15 cellular contexts compared by ENCODE assay signal in the genomic region with DNA sequence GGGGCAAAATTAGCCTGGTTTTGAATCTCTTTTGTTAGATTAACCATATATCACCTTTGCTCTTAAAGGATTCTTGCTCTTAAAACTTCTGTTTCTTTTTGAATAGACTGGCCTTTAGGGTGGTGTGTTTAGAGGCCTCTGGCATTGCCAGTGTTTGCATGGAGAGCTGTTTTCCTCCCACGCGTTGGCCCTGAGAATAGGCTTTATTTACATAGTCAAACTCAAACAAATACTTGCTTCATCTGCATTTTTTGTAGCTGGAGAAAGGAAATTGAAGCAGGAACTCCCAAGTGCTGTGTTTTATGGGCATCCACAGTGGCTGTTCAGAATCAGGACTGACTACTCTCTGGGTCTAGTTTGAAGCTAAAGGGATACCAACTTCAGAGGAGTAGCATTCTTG. TPM values are rescaled to one million over a fixed set of nuclear protein-coding genes. Genes with fewer than 3 reads are reported as not detected.
DNase-seq lines count a peak whose midpoint lies in the region; ATAC-seq and TF ChIP-seq lines count a peak whose summit lies in the region.
"Had no signal": no experiment of that assay in that cellular context is flagged by ENCODE, and none has a peak within 500 bp of the region (broad histone marks: within the 10 kb centered on the region; RNA-seq: fewer than 3 reads in every experiment).

No MANE protein-coding gene starts in this region.

- H3K27me3 ChIP-seq in mesendoderm (ENCODE audit: insufficient read depth, low read length, poor library complexity) = no peaks in the 10 kb centered on the region

- peaks cover 33% of the 10 kb centered on the region for H3K27me3 Mint-ChIP-seq in activated naive CD8-positive, alpha-beta T cell treated with anti-CD3 and anti-CD28 coated beads for 36 hours
- no peaks in the 10 kb centered on the region for H3K27me3 Mint-ChIP-seq in glutamatergic neuron (ENCODE audit: unreplicated experiment)

- no peak overlapping the region for H2AK5ac ChIP-seq in mesendoderm (ENCODE audit: low read length)

- no peaks in the 10 kb centered on the region for H3K36me3 ChIP-seq in mesendoderm (ENCODE audit: control insufficient read depth, insufficient read depth, low read length)

- no peak for TF ChIP-seq CTCF in glutamatergic neuron (IDR thresholded peaks at IDR 0.05; ENCODE audit: partially characterized antibody, unreplicated experiment)

- H3K27ac Mint-ChIP-seq in activated naive CD8-positive, alpha-beta T cell treated with anti-CD3 and anti-CD28 coated beads for 36 hours = no peak overlapping the region
- no peak overlapping the region for H3K27ac Mint-ChIP-seq in glutamatergic neuron (ENCODE audit: unreplicated experiment)
- H3K27ac Mint-ChIP-seq: activated CD4-positive, alpha-beta T cell treated with anti-CD3 and anti-CD28 coated beads for 36 hours; activated naive CD4-positive, alpha-beta T cell treated with anti-CD3 and anti-CD28 coated beads for 36 hours; CD14-positive monocyte; naive thymus-derived CD4-positive, alpha-beta T cell had no signal

- no peak overlapping the region for H2BK120ac ChIP-seq in mesendoderm (ENCODE audit: low read depth, low read length)

- no peak overlapping the region for H3K18ac ChIP-seq in mesendoderm (ENCODE audit: low read length)

- WGBS in mesendoderm (ENCODE audit: extremely low coverage, insufficient coverage, low lambda C conversion rate) = no CpG with 5 or more reads among the region's 2 CpGs

- no peak overlapping the region for H4K8ac ChIP-seq in mesendoderm (ENCODE audit: low read depth, low read length)

- H3K4me1 Mint-ChIP-seq in activated naive CD8-positive, alpha-beta T cell treated with anti-CD3 and anti-CD28 coated beads for 36 hours = no peaks in the 10 kb centered on the region
- no peaks in the 10 kb centered on the region for H3K4me1 Mint-ChIP-seq in glutamatergic neuron (ENCODE audit: low read depth, unreplicated experiment)
- H3K4me1 Mint-ChIP-seq: activated CD4-positive, alpha-beta T cell treated with anti-CD3 and anti-CD28 coated beads for 36 hours; CD14-positive monocyte had no signal

- H3K23ac ChIP-seq in mesendoderm (ENCODE audit: low read length) = no peak overlapping the region

- H2BK15ac ChIP-seq in mesendoderm (replicated peaks; ENCODE audit: low read depth) = no peak overlapping the region

- H3K79me2 ChIP-seq in mesendoderm (ENCODE audit: control insufficient read depth, insufficient read depth, low read length) = peaks cover 8% of the 10 kb centered on the region

- H3K36me3 Mint-ChIP-seq in activated naive CD8-positive, alpha-beta T cell treated with anti-CD3 and anti-CD28 coated beads for 36 hours = no peaks in the 10 kb centered on the region
- no peaks in the 10 kb centered on the region for H3K36me3 Mint-ChIP-seq in glutamatergic neuron (ENCODE audit: unreplicated experiment)
- H3K36me3 Mint-ChIP-seq: CD14-positive monocyte; naive thymus-derived CD4-positive, alpha-beta T cell had no signal

- H3K4me3 ChIP-seq in mesendoderm (ENCODE audit: low read length) = no peak overlapping the region

- no peak for ATAC-seq in GM18868 (IDR thresholded peaks at IDR 0.05; ENCODE audit: unreplicated experiment)
- ATAC-seq in GM18909 (IDR thresholded peaks at IDR 0.05; ENCODE audit: poor library complexity, unreplicated experiment) = no peak
- ATAC-seq: activated CD4-positive, alpha-beta T cell treated with anti-CD3 and anti-CD28 coated beads for 36 hours; naive thymus-derived CD4-positive, alpha-beta T cell had no signal

- H3K4me3 Mint-ChIP-seq in activated naive CD8-positive, alpha-beta T cell treated with anti-CD3 and anti-CD28 coated beads for 36 hours = no peak overlapping the region
- H3K4me3 Mint-ChIP-seq in glutamatergic neuron (ENCODE audit: unreplicated experiment) = no peak overlapping the region
- H3K4me3 Mint-ChIP-seq: activated CD4-positive, alpha-beta T cell treated with anti-CD3 and anti-CD28 coated beads for 36 hours; activated naive CD4-positive, alpha-beta T cell treated with anti-CD3 and anti-CD28 coated beads for 36 hours had no signal

- H3K56ac ChIP-seq in mesendoderm (ENCODE audit: low read length) = peak overlapping the region; percentile 56

- H3K9ac ChIP-seq in mesendoderm (ENCODE audit: low read length) = peak overlapping the region; percentile 21
- H3K9ac ChIP-seq: SK-N-SH had no signal

- no peak overlapping the region for H3K4ac ChIP-seq in mesendoderm (ENCODE audit: low read depth, low read length)

- no peak overlapping the region for H4K5ac ChIP-seq in mesendoderm (ENCODE audit: low read length)

- peak overlapping the region; percentile 81 for H3K27ac ChIP-seq in mesendoderm (ENCODE audit: low read depth, low read length)
- H3K27ac ChIP-seq: dorsolateral prefrontal cortex had no signal

- DNase-seq in DMS153 (lab: John Stamatoyannopoulos, UW) = peak; percentile 60
- DNase-seq in NCI-H2029 treated with DMSO at 0.1 percent for 48 hours (lab: John Stamatoyannopoulos, UW) = peak; percentile 43
- DNase-seq in dermis microvascular lymphatic vessel endothelial cell (ENCODE audit: low read depth in 2 of 2) = peak; percentile 25 to 72
- DNase-seq in mesendoderm = no peak
- DNase-seq in activated naive CD8-positive, alpha-beta T cell treated with anti-CD3 and anti-CD28 coated beads for 36 hours = no peak
- no peak for DNase-seq in glutamatergic neuron
- DNase-seq: activated CD4-positive, alpha-beta T cell treated with anti-CD3 and anti-CD28 coated beads for 36 hours; activated naive CD4-positive, alpha-beta T cell treated with anti-CD3 and anti-CD28 coated beads for 36 hours; dorsolateral prefrontal cortex; naive thymus-derived CD4-positive, alpha-beta T cell; NCI-H2171 treated with DMSO at 0.1 percent for 48 hours; SK-N-SH had no signal

- peaks cover 4% of the 10 kb centered on the region for H3K4me1 ChIP-seq in mesendoderm (ENCODE audit: control insufficient read depth, low read depth, low read length)

- H3K79me1 ChIP-seq in mesendoderm (ENCODE audit: low read length) = no peaks in the 10 kb centered on the region

- peak overlapping the region; percentile 25 for H3K4me2 ChIP-seq in mesendoderm (ENCODE audit: low read length)
- H3K4me2 ChIP-seq: SK-N-SH had no signal

- no peak overlapping the region for H2BK5ac ChIP-seq in mesendoderm (ENCODE audit: low read length)

- no peaks in the 10 kb centered on the region for H3K9me3 Mint-ChIP-seq in activated naive CD8-positive, alpha-beta T cell treated with anti-CD3 and anti-CD28 coated beads for 36 hours
- no peaks in the 10 kb centered on the region for H3K9me3 Mint-ChIP-seq in glutamatergic neuron (ENCODE audit: unreplicated experiment)
- H3K9me3 Mint-ChIP-seq: activated naive CD4-positive, alpha-beta T cell treated with anti-CD3 and anti-CD28 coated beads for 36 hours had no signal

RNA-seq across cellular contexts. Expression of a gene that starts 2.7 kb away (rescaled TPM):
- total RNA-seq in dermis microvascular lymphatic vessel endothelial cell = 5.3 and 10.1 TPM in 2 replicates
- 6.0 TPM for polyA plus RNA-seq in mesendoderm (2013, experiment 1 of 2)
- 5.9 TPM for polyA plus RNA-seq in mesendoderm (2013, experiment 2 of 2)
- total RNA-seq in activated naive CD8-positive, alpha-beta T cell treated with anti-CD3 and anti-CD28 coated beads for 36 hours = not detected
- total RNA-seq in glutamatergic neuron (ENCODE audit: unreplicated experiment) = 3.1 TPM
- total RNA-seq: activated CD4-positive, alpha-beta T cell treated with anti-CD3 and anti-CD28 coated beads for 36 hours; activated naive CD4-positive, alpha-beta T cell treated with anti-CD3 and anti-CD28 coated beads for 36 hours; naive thymus-derived CD4-positive, alpha-beta T cell had no signal
- polyA plus RNA-seq: CD14-positive monocyte; naive thymus-derived CD4-positive, alpha-beta T cell; SK-N-SH had no signal

RNA-seq across cellular contexts. Expression of a gene that starts 23.3 kb away (rescaled TPM):
- total RNA-seq in dermis microvascular lymphatic vessel endothelial cell (2.3 and 3.7 TPM in 2 replicates), glutamatergic neuron (ENCODE audit: unreplicated experiment) (not detected)
- 10.0 TPM for polyA plus RNA-seq in mesendoderm (2013, experiment 1 of 2)
- 9.4 TPM for polyA plus RNA-seq in mesendoderm (2013, experiment 2 of 2)
- total RNA-seq in activated naive CD8-positive, alpha-beta T cell treated with anti-CD3 and anti-CD28 coated beads for 36 hours = not detected
- total RNA-seq: activated CD4-positive, alpha-beta T cell treated with anti-CD3 and anti-CD28 coated beads for 36 hours; activated naive CD4-positive, alpha-beta T cell treated with anti-CD3 and anti-CD28 coated beads for 36 hours; naive thymus-derived CD4-positive, alpha-beta T cell had no signal
- polyA plus RNA-seq: CD14-positive monocyte, SK-N-SH had no signal

Comparison
In these comparisons a context has a peak if more than half of its experiments do, and no peak if none do; other contexts are left out.
1. DNase-seq: peak in DMS153 (single experiment), NCI-H2029 treated with DMSO at 0.1 percent for 48 hours (single experiment) and dermis microvascular lymphatic vessel endothelial cell (2 of 2); none in mesendoderm (single experiment), activated naive CD8-positive, alpha-beta T cell treated with anti-CD3 and anti-CD28 coated beads for 36 hours (single experiment) and glutamatergic neuron (single experiment).